Comparison of ENCODE assay signal across 9 cellular contexts in the genomic region with DNA sequence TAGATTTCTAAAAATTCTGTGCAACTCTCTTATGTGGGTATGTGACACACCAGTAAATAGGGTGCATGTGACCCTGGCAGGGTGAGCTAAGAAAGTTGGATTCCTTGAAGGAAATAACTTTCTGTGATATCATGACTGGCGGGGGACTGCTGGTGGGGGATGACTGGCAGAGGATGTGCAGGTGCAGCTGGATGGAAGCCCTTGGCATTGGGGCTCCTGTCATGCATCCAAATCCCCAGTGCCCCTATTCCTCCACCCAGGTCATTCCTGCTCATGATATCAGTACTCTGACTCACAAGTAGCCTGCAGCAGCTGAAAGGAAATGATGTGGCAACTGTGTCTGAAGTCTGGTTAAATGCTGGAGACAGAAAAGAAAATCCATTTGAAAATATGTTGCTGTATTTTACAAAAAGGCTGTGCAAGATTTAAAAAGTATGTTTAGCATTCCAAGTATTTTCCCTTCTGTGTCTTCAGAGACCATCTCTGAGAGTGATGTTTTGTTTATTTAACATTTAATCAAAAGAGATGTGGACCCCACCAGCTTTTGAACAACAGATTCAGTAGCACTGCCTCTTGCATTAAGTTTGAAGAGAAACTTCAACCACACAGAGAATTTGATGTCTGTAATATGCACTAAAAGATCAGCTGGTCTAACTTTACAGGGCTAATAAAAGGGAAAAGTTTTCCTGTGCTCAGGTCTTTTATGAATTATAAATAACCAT. TPM values are rescaled to one million over a fixed set of nuclear protein-coding genes. Genes with fewer than 3 reads are reported as not detected.
A peak's percentile ranks its signal among the peaks of the same experiment; 100 is the strongest.
DNase-seq lines count a peak whose midpoint lies in the region; ATAC-seq and FAIRE-seq lines count a peak whose summit lies in the region.
"Had no signal": no experiment of that assay in that cellular context is flagged by ENCODE, and none has a peak within 500 bp of the region (broad histone marks: within the 10 kb centered on the region; RNA-seq: fewer than 3 reads in every experiment).

No MANE protein-coding gene starts in this region.

- H3K4me3 ChIP-seq in adipocyte (ENCODE audit: low read length): no peak overlapping the region

- DNase-seq in AG08395 (ENCODE audit: low spot score) (peak; percentile 77), HPDE6-E6E7 (ENCODE audit: extremely low spot score) (peak; percentile 76), adipocyte (ENCODE audit: low read depth) (peak; percentile 91), kidney tubule cell (ENCODE audit: low spot score) (peak; percentile 97), frontal cortex (ENCODE audit: low spot score in 2 of 2) (no peak)
- DNase-seq in stimulated activated CD4-positive, alpha-beta T cell treated with anti-CD3 and anti-CD28 coated beads, Interleukin-4, amount 100 ng/mL, for 4 hours: no peak
- DNase-seq: naive B cell had no signal

- no peak for FAIRE-seq in frontal cortex (lab: Jason Lieb, UNC)

- H3K36me3 ChIP-seq in adipocyte (ENCODE audit: control insufficient read depth, insufficient read depth, low read length, severe bottlenecking): no peaks in the 10 kb centered on the region

- H3K9ac ChIP-seq in adipocyte (ENCODE audit: low read length): peak overlapping the region; percentile 18

- ATAC-seq in HG03460 (IDR thresholded peaks at IDR 0.05; ENCODE audit: unreplicated experiment): no peak
- ATAC-seq in GM18867 (IDR thresholded peaks at IDR 0.05; ENCODE audit: unreplicated experiment): no peak

- H3K9me3 ChIP-seq in adipocyte (ENCODE audit: control insufficient read depth, low read length): no peaks in the 10 kb centered on the region

- H3K4me1 ChIP-seq in adipocyte (ENCODE audit: control insufficient read depth, insufficient read depth, low read length): peaks cover 13% of the 10 kb centered on the region

- no peaks in the 10 kb centered on the region for H3K27me3 ChIP-seq in adipocyte (replicated peaks; ENCODE audit: control insufficient read depth, insufficient read depth, low read length)

RNA-seq across cellular contexts. Expression of gene ZSWIM6, which starts 17.9 kb away (rescaled TPM):
- total RNA-seq in frontal cortex: 48.5 TPM

Comparison
In these comparisons a context has a peak if more than half of its experiments do, and no peak if none do; other contexts are left out.
1. DNase-seq: peak in AG08395 (single experiment), HPDE6-E6E7 (single experiment), adipocyte (single experiment) and kidney tubule cell (single experiment); none in frontal cortex (0 of 2) and stimulated activated CD4-positive, alpha-beta T cell treated with anti-CD3 and anti-CD28 coated beads, Interleukin-4, amount 100 ng/mL, for 4 hours (0 of 2).